1 cellular context compared by ENCODE assay signal in genomic region chr2:205948496-205948837, GRCh38.
TF ChIP-seq lines count a peak whose summit lies in the region.

No MANE protein-coding gene starts in this region.

TF ChIP-seq in HepG2, 621 proteins besides CTCF, POLR2A, EP300 and RAD21 (continued from another document):
- TF ChIP-seq REPIN1 (CRISPR knock-in tag; IDR thresholded peaks at IDR 0.05; ENCODE audit: borderline replicate concordance, low read depth) (no peak; the same call in 1 of the 2 replicates), SMYD3 (CRISPR knock-in tag; IDR thresholded peaks at IDR 0.05) (peak; percentile 60; the same call in 1 of the 2 replicates), CSRNP1 (CRISPR knock-in tag; IDR thresholded peaks at IDR 0.05) (0 out of 2 replicates have a peak, but pooled peaks have one; percentile 64), ATRX (CRISPR knock-in tag; IDR thresholded peaks at IDR 0.05; ENCODE audit: borderline replicate concordance) (no peak), ZNF772 (CRISPR knock-in tag; IDR thresholded peaks at IDR 0.05) (0 out of 2 replicates have a peak, but pooled peaks have one; percentile 52), ZNF496 (CRISPR knock-in tag; IDR thresholded peaks at IDR 0.05; ENCODE audit: insufficient replicate concordance) (no peak), ZNF883 (CRISPR knock-in tag; IDR thresholded peaks at IDR 0.05; ENCODE audit: not compliant biosample characterization) (no peak), SNAPC2 (CRISPR knock-in tag; IDR thresholded peaks at IDR 0.05) (peak; percentile 70; the same call in 1 of the 2 replicates), TSC22D2 (CRISPR knock-in tag; IDR thresholded peaks at IDR 0.05; ENCODE audit: borderline replicate concordance) (0 out of 2 replicates have a peak, but pooled peaks have one; percentile 14), TARDBP (CRISPR knock-in tag; IDR thresholded peaks at IDR 0.05) (0 out of 2 replicates have a peak, but pooled peaks have one; percentile 1), ZNF691 (CRISPR knock-in tag; IDR thresholded peaks at IDR 0.05; ENCODE audit: borderline replicate concordance, low read depth) (no peak), THYN1 (CRISPR knock-in tag; IDR thresholded peaks at IDR 0.05; ENCODE audit: borderline replicate concordance, low read depth) (0 out of 2 replicates have a peak, but pooled peaks have one; percentile 78)
